ENCODE assay signal across 25 cellular contexts in the genomic region with DNA sequence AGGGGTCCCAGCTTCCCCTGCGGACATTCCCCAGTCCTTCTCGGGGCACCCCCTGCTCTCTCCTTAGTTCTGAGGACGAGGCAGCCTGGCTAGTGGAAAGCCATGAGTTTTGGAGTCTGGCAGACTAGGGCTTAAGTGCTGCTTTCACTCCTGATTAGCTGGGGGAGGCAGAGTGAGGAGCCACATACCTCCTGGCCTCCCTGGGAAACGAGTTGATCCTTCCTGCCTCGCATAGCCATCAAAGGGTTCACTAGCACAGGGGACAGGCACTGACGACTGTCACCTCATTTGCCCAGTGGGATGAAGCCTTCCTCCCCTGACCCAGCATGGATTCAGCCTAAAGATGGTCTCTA.
A peak's percentile ranks its signal among the peaks of the same experiment; 100 is the strongest.
DNase-seq lines count a peak whose midpoint lies in the region; ATAC-seq and TF ChIP-seq lines count a peak whose summit lies in the region.
"Had no signal": no experiment of that assay in that cellular context is flagged by ENCODE, and none has a peak within 500 bp of the region (broad histone marks: within the 10 kb centered on the region; RNA-seq: fewer than 3 reads in every experiment).

No MANE protein-coding gene starts in this region.

- H4K20me1 ChIP-seq in SK-N-SH (ENCODE audit: insufficient read depth), result no peaks in the 10 kb centered on the region
- no peaks in the 10 kb centered on the region for H4K20me1 ChIP-seq in hepatocyte (ENCODE audit: insufficient read depth, poor library complexity, severe bottlenecking)

- H3K27me3 Mint-ChIP-seq in neural crest cell (ENCODE audit: low read depth), result no peaks in the 10 kb centered on the region
- H3K27me3 Mint-ChIP-seq: activated naive CD8-positive, alpha-beta T cell; stimulated activated naive CD8-positive, alpha-beta T cell treated with anti-CD3 and anti-CD28 coated beads, Interleukin-15, amount 100 ng/mL, for 72 hours had no signal

- H3K36me3 Mint-ChIP-seq in neural crest cell (ENCODE audit: low read depth), result no peaks in the 10 kb centered on the region
- H3K36me3 Mint-ChIP-seq: activated naive CD8-positive, alpha-beta T cell; CD8-positive, alpha-beta memory T cell; naive B cell; T-cell had no signal

- H3K4me3 ChIP-seq in SK-N-SH (ENCODE audit: low read depth in 2 of 2, low read length in 1 of 2) (no peak overlapping the region), hepatocyte (no peak overlapping the region)
- H3K4me3 ChIP-seq: colonic mucosa, HAP-1, spleen, thoracic aorta had no signal

- H3K27ac Mint-ChIP-seq in neural crest cell (ENCODE audit: unreplicated experiment), result peak overlapping the region; percentile 84
- H3K27ac Mint-ChIP-seq: activated naive CD8-positive, alpha-beta T cell; T-cell had no signal

- H3K4me1 Mint-ChIP-seq in neural crest cell, result peaks cover 54% of the 10 kb centered on the region
- H3K4me1 Mint-ChIP-seq: CD8-positive, alpha-beta memory T cell; stimulated activated naive CD8-positive, alpha-beta T cell treated with anti-CD3 and anti-CD28 coated beads, Interleukin-15, amount 100 ng/mL, for 72 hours; T-cell had no signal

- POLR2A ChIA-PET in SK-N-SH (lab: Yijun Ruan, JAX), result interaction anchor here (1.0 to 4.2 kb wide), 2 partner anchors 36 to 143 kb away, joined by 3 to 25 read pairs; no protein-coding TSS in a partner anchor

- H3K4me1 ChIP-seq in SK-N-SH (ENCODE audit: control insufficient read depth in 1 of 2, insufficient read depth in 2 of 2, low read depth in 1 of 2, low read length in 1 of 2) (peaks cover 0 to 77% of the 10 kb centered on the region in 2 experiments; a peak in 2 of 4 replicates), hepatocyte (ENCODE audit: insufficient read depth) (peaks cover 52% of the 10 kb centered on the region)
- H3K4me1 ChIP-seq: colonic mucosa, HAP-1 had no signal

- no peak overlapping the region for H3K9ac ChIP-seq in SK-N-SH

- H2AFZ ChIP-seq in SK-N-SH (ENCODE audit: low read depth) (no peak overlapping the region), hepatocyte (no peak overlapping the region)

- TF ChIP-seq EP300 in SK-N-SH (IDR thresholded peaks at IDR 0.05; ENCODE audit: borderline replicate concordance in 1 of 2, low read depth in 1 of 2, low read length in 1 of 2), result no peak

- H3K9me2 ChIP-seq in SK-N-SH, result no peaks in the 10 kb centered on the region
- H3K9me2 ChIP-seq in hepatocyte (replicated peaks; ENCODE audit: insufficient read depth), result no peaks in the 10 kb centered on the region

- H3K4me3 Mint-ChIP-seq in neural crest cell, result peak overlapping the region; percentile 31
- H3K4me3 Mint-ChIP-seq: activated naive CD8-positive, alpha-beta T cell; CD8-positive, alpha-beta memory T cell; naive B cell; stimulated activated naive CD8-positive, alpha-beta T cell treated with anti-CD3 and anti-CD28 coated beads, Interleukin-15, amount 100 ng/mL, for 72 hours; T-cell had no signal

- H3K9me3 Mint-ChIP-seq in neural crest cell, result no peaks in the 10 kb centered on the region
- H3K9me3 Mint-ChIP-seq: CD8-positive, alpha-beta memory T cell; naive B cell; stimulated activated naive CD8-positive, alpha-beta T cell treated with anti-CD3 and anti-CD28 coated beads, Interleukin-15, amount 100 ng/mL, for 72 hours; T-cell had no signal

- no peaks in the 10 kb centered on the region for H3K79me2 ChIP-seq in SK-N-SH (ENCODE audit: insufficient read depth)
- no peaks in the 10 kb centered on the region for H3K79me2 ChIP-seq in hepatocyte

- H3K4me2 ChIP-seq in SK-N-SH (no peak overlapping the region), hepatocyte (no peak overlapping the region)

- WGBS in SK-N-SH (ENCODE audit: low lambda C conversion rate), result 65% methylated on average over 2 of the region's 6 CpGs
- 55% methylated on average over 6 of the region's 6 CpGs for WGBS in hepatocyte (ENCODE audit: low lambda C conversion rate, missing lambda C conversion rate)

- H3K36me3 ChIP-seq in SK-N-SH (replicated peaks in 1 of 2; ENCODE audit: control insufficient read depth in 1 of 2, insufficient read depth in 2 of 2, low read length in 1 of 2) (no peaks in the 10 kb centered on the region), hepatocyte (replicated peaks; ENCODE audit: insufficient read depth, low read depth) (no peaks in the 10 kb centered on the region)
- H3K36me3 ChIP-seq: colonic mucosa, HAP-1, spleen, thoracic aorta had no signal

- TF ChIP-seq CTCF in SK-N-SH (IDR thresholded peaks at IDR 0.05) (no peak), hepatocyte (IDR thresholded peaks at IDR 0.05; ENCODE audit: poor library complexity) (no peak), neural crest cell (conservative IDR thresholded peaks at IDR 0.05) (no peak)

- ATAC-seq in GM18502 (IDR thresholded peaks at IDR 0.05; ENCODE audit: poor library complexity, unreplicated experiment) (no peak), GM18907 (IDR thresholded peaks at IDR 0.05; ENCODE audit: unreplicated experiment) (no peak)
- ATAC-seq: HepG2; left lobe of liver; stimulated activated naive CD8-positive, alpha-beta T cell treated with anti-CD3 and anti-CD28 coated beads, Interleukin-15, amount 100 ng/mL, for 72 hours; T-cell had no signal

- no peak for TF ChIP-seq RAD21 in SK-N-SH (IDR thresholded peaks at IDR 0.05; ENCODE audit: low read length)

- CTCF ChIA-PET in SK-N-SH (lab: Yijun Ruan, JAX), result interaction anchor here (0.6 to 3.6 kb wide), 4 partner anchors 27 to 389 kb away, joined by 3 to 16 read pairs (median 5); no protein-coding TSS in a partner anchor

- H3K27me3 ChIP-seq in SK-N-SH (ENCODE audit: insufficient read depth), result no peaks in the 10 kb centered on the region
- no peaks in the 10 kb centered on the region for H3K27me3 ChIP-seq in hepatocyte
- H3K27me3 ChIP-seq: colonic mucosa had no signal

- H3K27ac ChIP-seq in SK-N-SH (ENCODE audit: low read depth in 2 of 2, low read length in 1 of 2) (peak overlapping the region in 1 of 2 experiments; percentile 99; a peak in 2 of 4 replicates), hepatocyte (peak overlapping the region; percentile 81)
- H3K27ac ChIP-seq: colonic mucosa, spleen, thoracic aorta had no signal

- H3K9me3 ChIP-seq in SK-N-SH (no peaks in the 10 kb centered on the region), hepatocyte (ENCODE audit: low read depth) (no peaks in the 10 kb centered on the region)
- H3K9me3 ChIP-seq: colonic mucosa, HAP-1, spleen, thoracic aorta had no signal

- H3F3A ChIP-seq in SK-N-SH (replicated peaks; ENCODE audit: insufficient read depth), result no peaks in the 10 kb centered on the region

- DNase-seq in SK-N-SH (peak; percentile 54), hepatocyte (ENCODE audit: low spot score) (no peak), neural crest cell (ENCODE audit: low read depth, low spot score) (no peak), NCI-H187 (lab: John Stamatoyannopoulos, UW) (no peak)
- no peak for DNase-seq in activated CD8-positive, alpha-beta memory T cell treated with anti-CD3 and anti-CD28 coated beads, Interleukin-2, amount 50 U/mL, for 4 hours
- DNase-seq: activated CD4-positive, alpha-beta T cell treated with anti-CD3 and anti-CD28 coated beads for 48 hours; activated T-cell treated with anti-CD3 and anti-CD28 coated beads for 4 hours; aorta; CD8-positive, alpha-beta memory T cell; colonic mucosa; DMS153; effector memory CD4-positive, alpha-beta T cell; naive B cell; NCI-H2171; spleen; stimulated activated CD4-positive, alpha-beta T cell treated with anti-CD3 and anti-CD28 coated beads, Interleukin-2, amount 100 ng/mL, for 24 hours; stimulated activated naive CD8-positive, alpha-beta T cell treated with anti-CD3 and anti-CD28 coated beads, Interleukin-15, amount 100 ng/mL, for 72 hours; T-cell had no signal

TF ChIP-seq in SK-N-SH, 30 proteins besides CTCF, POLR2A, EP300 and RAD21 (continues in another document):
- TF ChIP-seq, protein P1, sequence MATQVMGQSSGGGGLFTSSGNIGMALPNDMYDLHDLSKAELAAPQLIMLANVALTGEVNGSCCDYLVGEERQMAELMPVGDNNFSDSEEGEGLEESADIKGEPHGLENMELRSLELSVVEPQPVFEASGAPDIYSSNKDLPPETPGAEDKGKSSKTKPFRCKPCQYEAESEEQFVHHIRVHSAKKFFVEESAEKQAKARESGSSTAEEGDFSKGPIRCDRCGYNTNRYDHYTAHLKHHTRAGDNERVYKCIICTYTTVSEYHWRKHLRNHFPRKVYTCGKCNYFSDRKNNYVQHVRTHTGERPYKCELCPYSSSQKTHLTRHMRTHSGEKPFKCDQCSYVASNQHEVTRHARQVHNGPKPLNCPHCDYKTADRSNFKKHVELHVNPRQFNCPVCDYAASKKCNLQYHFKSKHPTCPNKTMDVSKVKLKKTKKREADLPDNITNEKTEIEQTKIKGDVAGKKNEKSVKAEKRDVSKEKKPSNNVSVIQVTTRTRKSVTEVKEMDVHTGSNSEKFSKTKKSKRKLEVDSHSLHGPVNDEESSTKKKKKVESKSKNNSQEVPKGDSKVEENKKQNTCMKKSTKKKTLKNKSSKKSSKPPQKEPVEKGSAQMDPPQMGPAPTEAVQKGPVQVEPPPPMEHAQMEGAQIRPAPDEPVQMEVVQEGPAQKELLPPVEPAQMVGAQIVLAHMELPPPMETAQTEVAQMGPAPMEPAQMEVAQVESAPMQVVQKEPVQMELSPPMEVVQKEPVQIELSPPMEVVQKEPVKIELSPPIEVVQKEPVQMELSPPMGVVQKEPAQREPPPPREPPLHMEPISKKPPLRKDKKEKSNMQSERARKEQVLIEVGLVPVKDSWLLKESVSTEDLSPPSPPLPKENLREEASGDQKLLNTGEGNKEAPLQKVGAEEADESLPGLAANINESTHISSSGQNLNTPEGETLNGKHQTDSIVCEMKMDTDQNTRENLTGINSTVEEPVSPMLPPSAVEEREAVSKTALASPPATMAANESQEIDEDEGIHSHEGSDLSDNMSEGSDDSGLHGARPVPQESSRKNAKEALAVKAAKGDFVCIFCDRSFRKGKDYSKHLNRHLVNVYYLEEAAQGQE (IDR thresholded peaks at IDR 0.05; ENCODE audit: low read depth, low read length), result no peak
- TF ChIP-seq SMC3 (IDR thresholded peaks at IDR 0.05; ENCODE audit: low read depth, low read length) (no peak), FOXM1 (IDR thresholded peaks at IDR 0.05; ENCODE audit: low read depth) (no peak), YY1 (IDR thresholded peaks at IDR 0.05; ENCODE audit: low read depth) (no peak), MXI1 (IDR thresholded peaks at IDR 0.05; ENCODE audit: low read depth, low read length) (no peak), POLR2AphosphoS5 (IDR thresholded peaks at IDR 0.05; ENCODE audit: low read depth, low read length) (no peak), ELF1 (IDR thresholded peaks at IDR 0.05) (no peak), RCOR1 (IDR thresholded peaks at IDR 0.05; ENCODE audit: low read length) (no peak)
- TF ChIP-seq, protein P2, sequence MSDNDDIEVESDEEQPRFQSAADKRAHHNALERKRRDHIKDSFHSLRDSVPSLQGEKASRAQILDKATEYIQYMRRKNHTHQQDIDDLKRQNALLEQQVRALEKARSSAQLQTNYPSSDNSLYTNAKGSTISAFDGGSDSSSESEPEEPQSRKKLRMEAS (IDR thresholded peaks at IDR 0.05; ENCODE audit: low read depth), result no peak
